Comparison of ENCODE assay signal across 14 cellular contexts in genomic region chrX:108105473-108105872, GRCh38. TPM values are rescaled to one million over a fixed set of nuclear protein-coding genes. Genes with fewer than 3 reads are reported as not detected.
DNase-seq lines count a peak whose midpoint lies in the region; ATAC-seq and TF ChIP-seq lines count a peak whose summit lies in the region.
"Had no signal": no experiment of that assay in that cellular context is flagged by ENCODE, and none has a peak within 500 bp of the region (broad histone marks: within the 10 kb centered on the region; RNA-seq: fewer than 3 reads in every experiment).

No MANE protein-coding gene starts in this region.

- ATAC-seq in GM23338 (peak; percentile 49; the same call in 2 of the 3 replicates), WTC11 (peak; percentile 76)
- no peak for ATAC-seq in stimulated activated naive B cell treated with anti-CD40 and anti-IgM and Interleukin-4, amounts not matched to agents 10 μg/mL and 1 μg/mL and 100 μg/mL, for 72 hours (replicated peaks)
- ATAC-seq: HepG2 had no signal

- DNase-seq in ELF-1 (ENCODE audit: low read depth, low spot score) (peak; percentile 53), GM23338 (ENCODE audit: low spot score) (peak; percentile 6), WTC11 (ENCODE audit: low spot score) (no peak), nephron progenitor cell (no peak), COLO829 (ENCODE audit: low spot score) (no peak)
- DNase-seq in activated CD4-positive, CD25-positive, alpha-beta regulatory T cell (lab: John Stamatoyannopoulos, UW): no peak
- no peak for DNase-seq in stimulated activated naive B cell treated with anti-CD40 and anti-IgM and Interleukin-4, amounts not matched to agents 10 μg/mL and 1 μg/mL and 100 μg/mL, for 72 hours
- DNase-seq: C1 segment of cervical spinal cord; CD4-positive, alpha-beta T cell; DMS79; GF-D8; H7 had no signal

- H3K27ac Mint-ChIP-seq in GM23338 (no peak overlapping the region), WTC11 (no peak overlapping the region), nephron progenitor cell (peak overlapping the region; percentile 5)
- no peak overlapping the region for H3K27ac Mint-ChIP-seq in stimulated activated naive B cell treated with anti-CD40 and anti-IgM and Interleukin-4, amounts not matched to agents 10 μg/mL and 1 μg/mL and 100 μg/mL, for 72 hours
- H3K27ac Mint-ChIP-seq: B cell; CD4-positive, alpha-beta T cell had no signal

- POLR2A ChIA-PET in WTC11 (lab: Charles Lee): no interaction called here

- no peaks in the 10 kb centered on the region for H3K36me3 Mint-ChIP-seq in GM23338 (ENCODE audit: low read depth)
- H3K36me3 Mint-ChIP-seq in WTC11: no peaks in the 10 kb centered on the region
- no peaks in the 10 kb centered on the region for H3K36me3 Mint-ChIP-seq in nephron progenitor cell (ENCODE audit: low read depth)
- H3K36me3 Mint-ChIP-seq in stimulated activated naive B cell treated with anti-CD40 and anti-IgM and Interleukin-4, amounts not matched to agents 10 μg/mL and 1 μg/mL and 100 μg/mL, for 72 hours: peaks cover 6 to 8% of the 10 kb centered on the region in 2 donors

- H3K79me2 ChIP-seq in GM23338 (replicated peaks; ENCODE audit: insufficient read depth): no peaks in the 10 kb centered on the region

- CTCF ChIA-PET in WTC11 (lab: Charles Lee): interaction anchor here (1.1 kb wide), 1 partner anchor 34 kb away, joined by 3 read pairs; no protein-coding TSS in a partner anchor

- no peaks in the 10 kb centered on the region for H3K36me3 ChIP-seq in GM23338 (ENCODE audit: insufficient read depth)

- H2AFZ ChIP-seq in GM23338: no peak overlapping the region

- H3F3A ChIP-seq in GM23338 (replicated peaks; ENCODE audit: low read depth): no peaks in the 10 kb centered on the region

- no peaks in the 10 kb centered on the region for H3K27me3 Mint-ChIP-seq in GM23338 (ENCODE audit: insufficient read depth, low read depth, poor library complexity)
- H3K27me3 Mint-ChIP-seq in WTC11 (ENCODE audit: low read depth): peaks cover 4% of the 10 kb centered on the region; the same call in 1 of the 2 replicates
- H3K27me3 Mint-ChIP-seq in nephron progenitor cell (ENCODE audit: low read depth, poor library complexity): peaks cover 4% of the 10 kb centered on the region
- H3K27me3 Mint-ChIP-seq in stimulated activated naive B cell treated with anti-CD40 and anti-IgM and Interleukin-4, amounts not matched to agents 10 μg/mL and 1 μg/mL and 100 μg/mL, for 72 hours: no peaks in the 10 kb centered on the region
- H3K27me3 Mint-ChIP-seq: B cell; CD4-positive, alpha-beta T cell had no signal

- H3K4me3 Mint-ChIP-seq in GM23338: no peak overlapping the region
- no peak overlapping the region for H3K4me3 Mint-ChIP-seq in WTC11
- H3K4me3 Mint-ChIP-seq in nephron progenitor cell: no peak overlapping the region
- H3K4me3 Mint-ChIP-seq in stimulated activated naive B cell treated with anti-CD40 and anti-IgM and Interleukin-4, amounts not matched to agents 10 μg/mL and 1 μg/mL and 100 μg/mL, for 72 hours: no peak overlapping the region
- H3K4me3 Mint-ChIP-seq: B cell; CD4-positive, alpha-beta T cell had no signal

- no peaks in the 10 kb centered on the region for H4K20me1 ChIP-seq in GM23338 (replicated peaks; ENCODE audit: insufficient read depth)

- no peak overlapping the region for H3K4me2 ChIP-seq in GM23338

- H3K9me3 Mint-ChIP-seq in GM23338: no peaks in the 10 kb centered on the region
- H3K9me3 Mint-ChIP-seq in WTC11: no peaks in the 10 kb centered on the region
- peaks cover 4% of the 10 kb centered on the region for H3K9me3 Mint-ChIP-seq in nephron progenitor cell
- peaks cover 4 to 6% of the 10 kb centered on the region in 2 donors for H3K9me3 Mint-ChIP-seq in stimulated activated naive B cell treated with anti-CD40 and anti-IgM and Interleukin-4, amounts not matched to agents 10 μg/mL and 1 μg/mL and 100 μg/mL, for 72 hours
- H3K9me3 Mint-ChIP-seq: CD4-positive, alpha-beta T cell had no signal

- H3K27me3 ChIP-seq in GM23338 (ENCODE audit: insufficient read depth): no peaks in the 10 kb centered on the region

- H3K4me1 ChIP-seq in GM23338 (ENCODE audit: insufficient read depth): no peaks in the 10 kb centered on the region

- TF ChIP-seq CTCF in GM23338 (conservative IDR thresholded peaks at IDR 0.05; ENCODE audit: low read depth in 2 of 2) (no peak), WTC11 (IDR thresholded peaks at IDR 0.05) (no peak), nephron progenitor cell (IDR thresholded peaks at IDR 0.05) (no peak)

- H3K27ac ChIP-seq in GM23338 (ENCODE audit: low read depth): no peak overlapping the region

- no peaks in the 10 kb centered on the region for H3K4me1 Mint-ChIP-seq in GM23338
- H3K4me1 Mint-ChIP-seq in WTC11: peaks cover 8% of the 10 kb centered on the region
- H3K4me1 Mint-ChIP-seq in nephron progenitor cell: no peaks in the 10 kb centered on the region
- peaks cover 4 to 20% of the 10 kb centered on the region in 2 donors for H3K4me1 Mint-ChIP-seq in stimulated activated naive B cell treated with anti-CD40 and anti-IgM and Interleukin-4, amounts not matched to agents 10 μg/mL and 1 μg/mL and 100 μg/mL, for 72 hours

- no peaks in the 10 kb centered on the region for H3K9me2 ChIP-seq in GM23338 (ENCODE audit: insufficient read depth)

- no peak overlapping the region for H3K4me3 ChIP-seq in GM23338

TF ChIP-seq in GM23338, 12 proteins besides CTCF, POLR2A, EP300 and RAD21:
- TF ChIP-seq EZH2phosphoT487 (IDR thresholded peaks at IDR 0.05; ENCODE audit: unreplicated experiment): no peak
- TF ChIP-seq ZNF114 (CRISPR knock-in tag; IDR thresholded peaks at IDR 0.05): no peak
- TF ChIP-seq REST (IDR thresholded peaks at IDR 0.05; ENCODE audit: unreplicated experiment): no peak
- no peak for TF ChIP-seq EZH2 (IDR thresholded peaks at IDR 0.05; ENCODE audit: low read depth, unreplicated experiment)
TF ChIP-seq in GM23338: peak in this region for 0.

TF ChIP-seq in WTC11, 78 proteins besides CTCF, POLR2A, EP300 and RAD21:
- no peak for TF ChIP-seq CREB1 (CRISPR knock-in tag; IDR thresholded peaks at IDR 0.05)
- no peak for TF ChIP-seq TP53 (CRISPR knock-in tag; IDR thresholded peaks at IDR 0.05)
- TF ChIP-seq USF2 (CRISPR knock-in tag; IDR thresholded peaks at IDR 0.05): no peak
- TF ChIP-seq SP1 (CRISPR knock-in tag; conservative IDR thresholded peaks at IDR 0.05): no peak
- TF ChIP-seq AR (CRISPR knock-in tag; IDR thresholded peaks at IDR 0.05): no peak
- TF ChIP-seq ZNF671 (CRISPR knock-in tag; IDR thresholded peaks at IDR 0.05): no peak

RNA-seq across cellular contexts. Expression of gene ATG4A, which starts 13.9 kb away (rescaled TPM):
- total RNA-seq in GM23338 (2014; rRNA removed; shearing (Covaris generic)): 1.1 and 2.8 TPM in 2 replicates
- 1.2 and 2.1 TPM in 2 replicates for polyA plus RNA-seq in GM23338 (2016; fragmentation: Nextera tagmentation; extraction: Ambion mirVana)
- total RNA-seq in WTC11 (2021): 1.8 to 3.5 TPM (median 2.1 TPM) in 3 replicates

RNA-seq across cellular contexts. Expression of gene PSMD10, which starts 14.1 kb away (rescaled TPM):
- total RNA-seq in GM23338 (2014; rRNA removed; shearing (Covaris generic)): 53.0 and 71.1 TPM in 2 replicates
- 52.8 and 61.2 TPM in 2 replicates for polyA plus RNA-seq in GM23338 (2016; fragmentation: Nextera tagmentation; extraction: Ambion mirVana)
- total RNA-seq in WTC11 (2021): 49.8 to 57.5 TPM (median 56.4 TPM) in 3 replicates

Comparison
In these comparisons a context has a peak if more than half of its experiments do, and no peak if none do; other contexts are left out.
1. DNase-seq: peak in ELF-1 (single experiment) and GM23338 (single experiment); none in WTC11 (single experiment), nephron progenitor cell (single experiment), activated CD4-positive, CD25-positive, alpha-beta regulatory T cell (0 of 4), stimulated activated naive B cell treated with anti-CD40 and anti-IgM and Interleukin-4, amounts not matched to agents 10 μg/mL and 1 μg/mL and 100 μg/mL, for 72 hours (single experiment) and COLO829 (single experiment).
2. ATAC-seq: peak in GM23338 (single experiment) and WTC11 (single experiment); none in stimulated activated naive B cell treated with anti-CD40 and anti-IgM and Interleukin-4, amounts not matched to agents 10 μg/mL and 1 μg/mL and 100 μg/mL, for 72 hours (0 of 2).